Comparison of ENCODE assay signal across 13 cellular contexts in genomic region chr19:4279530-4280422, GRCh38. TPM values are rescaled to one million over a fixed set of nuclear protein-coding genes. Genes with fewer than 3 reads are reported as not detected.
DNase-seq lines count a peak whose midpoint lies in the region; ATAC-seq and TF ChIP-seq lines count a peak whose summit lies in the region.
"Had no signal": no experiment of that assay in that cellular context is flagged by ENCODE, and none has a peak within 500 bp of the region (broad histone marks: within the 10 kb centered on the region; RNA-seq: fewer than 3 reads in every experiment).

No MANE protein-coding gene starts in this region.

- DNase-seq in BE2C (no peak), endodermal cell (no peak), tibial artery (no peak), posterior vena cava (ENCODE audit: low spot score) (no peak), HuH-7 (ENCODE audit: low spot score) (no peak)
- DNase-seq: activated CD4-positive, alpha-beta T cell treated with anti-CD3 and anti-CD28 coated beads, Interleukin-2, amount 10 ng/mL, durations not matched to agents 7 days and 5 days; DMS53; OCI-M1 had no signal

- H3K9me3 ChIP-seq in BE2C (no peaks in the 10 kb centered on the region), HUES64 (ENCODE audit: insufficient read depth, low read depth, low read length) (no peaks in the 10 kb centered on the region), endodermal cell (ENCODE audit: control insufficient read depth, low read length) (no peaks in the 10 kb centered on the region), neuron (ENCODE audit: low read length) (no peaks in the 10 kb centered on the region), tibial artery (no peaks in the 10 kb centered on the region)
- H3K9me3 ChIP-seq: upper lobe of left lung had no signal

- H3K4me3 Mint-ChIP-seq in endodermal cell = peak overlapping the region; percentile 63
- H3K4me3 Mint-ChIP-seq: activated CD4-positive, alpha-beta T cell treated with anti-CD3 and anti-CD28 coated beads, Interleukin-2, amount 10 ng/mL, durations not matched to agents 7 days and 5 days had no signal

- TF ChIP-seq CTCF in BE2C (IDR thresholded peaks at IDR 0.05; ENCODE audit: low read depth, low read length) (peak; percentile 11; the same call in 1 of the 2 replicates), endodermal cell (conservative IDR thresholded peaks at IDR 0.05) (no peak), tibial artery (IDR thresholded peaks at IDR 0.05) (no peak)

- intact Hi-C loops in tibial artery (cut with DNase I; ENCODE audit: low total_unique reads) = no loop called here
- intact Hi-C loops in posterior vena cava (cut with DNase I) = no loop called here

- H3K27ac ChIP-seq in HUES64 (ENCODE audit: low read depth, low read length) (no peak overlapping the region), endodermal cell (ENCODE audit: low read depth, low read length) (no peak overlapping the region), tibial artery (no peak overlapping the region)
- H3K27ac ChIP-seq: KMS-11, upper lobe of left lung had no signal

- no peaks in the 10 kb centered on the region for H3K36me3 Mint-ChIP-seq in endodermal cell (ENCODE audit: low read depth)

- H3K27me3 ChIP-seq in BE2C (no peaks in the 10 kb centered on the region), HUES64 (ENCODE audit: insufficient read depth, low read length) (peaks cover 47% of the 10 kb centered on the region), endodermal cell (ENCODE audit: control insufficient read depth, insufficient read depth, low read length, poor library complexity, severe bottlenecking) (peaks cover 42% of the 10 kb centered on the region), neuron (ENCODE audit: insufficient read depth, low read length) (no peaks in the 10 kb centered on the region), tibial artery (peaks cover 0 to 76% of the 10 kb centered on the region in 2 donors)

- peak overlapping the region; percentile 44 for H2AFZ ChIP-seq in neuron (ENCODE audit: low read depth, low read length)

- WGBS in HUES64 = 4% methylated on average over 71 of the region's 71 CpGs
- WGBS in endodermal cell (ENCODE audit: insufficient coverage in 1 of 2, insufficient read length in 1 of 2), 2 experiments = 6 to 7% methylated on average over 27 to 71 of the region's 71 CpGs

- peak overlapping the region; percentile 91 for H3K4me3 ChIP-seq in BE2C (ENCODE audit: low read depth, low read length)
- peak overlapping the region; percentile 69 for H3K4me3 ChIP-seq in HUES64 (ENCODE audit: low read length)
- H3K4me3 ChIP-seq in endodermal cell (ENCODE audit: low read length) = peak overlapping the region; percentile 71
- H3K4me3 ChIP-seq in neuron (ENCODE audit: low read length) = peak overlapping the region; percentile 87
- peak overlapping the region in 1 of 2 donors; percentile 9 for H3K4me3 ChIP-seq in tibial artery

- H3K4me1 ChIP-seq in BE2C = peaks cover 8% of the 10 kb centered on the region
- peaks cover 2% of the 10 kb centered on the region; the same call in 1 of the 2 replicates for H3K4me1 ChIP-seq in HUES64 (ENCODE audit: insufficient read depth, low read length)
- H3K4me1 ChIP-seq in endodermal cell (ENCODE audit: control insufficient read depth, insufficient read depth, low read length) = no peaks in the 10 kb centered on the region
- peaks cover 32% of the 10 kb centered on the region for H3K4me1 ChIP-seq in neuron (ENCODE audit: insufficient read depth, low read length)
- peaks cover 0 to 18% (median 11%) of the 10 kb centered on the region in 4 donors for H3K4me1 ChIP-seq in tibial artery

- peaks cover 2% of the 10 kb centered on the region for H3K4me1 Mint-ChIP-seq in endodermal cell

- ATAC-seq in GM18907 (IDR thresholded peaks at IDR 0.05; ENCODE audit: unreplicated experiment) = no peak

- H3K27me3 Mint-ChIP-seq in endodermal cell (ENCODE audit: insufficient read depth) = peaks cover 52% of the 10 kb centered on the region

- H3K36me3 ChIP-seq in BE2C (peaks cover 39% of the 10 kb centered on the region), HUES64 (ENCODE audit: insufficient read depth, low read length) (no peaks in the 10 kb centered on the region), endodermal cell (ENCODE audit: control insufficient read depth, insufficient read depth, low read length) (no peaks in the 10 kb centered on the region), neuron (ENCODE audit: insufficient read depth, low read length) (peaks cover 18% of the 10 kb centered on the region), tibial artery (no peaks in the 10 kb centered on the region)
- H3K36me3 ChIP-seq: upper lobe of left lung had no signal

- no peaks in the 10 kb centered on the region for H3K9me3 Mint-ChIP-seq in endodermal cell
- H3K9me3 Mint-ChIP-seq: activated CD4-positive, alpha-beta T cell treated with anti-CD3 and anti-CD28 coated beads, Interleukin-2, amount 10 ng/mL, durations not matched to agents 7 days and 5 days had no signal

- H3K9ac ChIP-seq in HUES64 (ENCODE audit: low read depth, low read length) (peak overlapping the region; percentile 31; the same call in 1 of the 2 replicates), endodermal cell (ENCODE audit: extremely low read depth, low read length, poor library complexity, severe bottlenecking) (peak overlapping the region; percentile 15)
- H3K9ac ChIP-seq: KMS-11 had no signal

- H3K27ac Mint-ChIP-seq in endodermal cell = no peak overlapping the region
- H3K27ac Mint-ChIP-seq: activated CD4-positive, alpha-beta T cell treated with anti-CD3 and anti-CD28 coated beads, Interleukin-2, amount 10 ng/mL, durations not matched to agents 7 days and 5 days had no signal

RNA-seq across cellular contexts. Expression of gene SHD, which starts 0.7 kb away (rescaled TPM):
- polyA plus RNA-seq in BE2C (2012; ENCODE audit: insufficient read depth, insufficient read length, low read depth) = 431 TPM
- polyA plus RNA-seq in HUES64 (2013, experiment 1 of 2) = 1.1 TPM
- polyA plus RNA-seq in HUES64 (2013, experiment 2 of 2) = 3.2 TPM
- total RNA-seq in endodermal cell (1 to 10 TPM; 2.8 to 6.6 TPM), posterior vena cava (not detected)
- polyA plus RNA-seq in endodermal cell (2013, experiment 1 of 2) = 10.1 TPM
- 9.9 TPM for polyA plus RNA-seq in endodermal cell (2013, experiment 2 of 2)
- total RNA-seq: activated CD4-positive, alpha-beta T cell treated with anti-CD3 and anti-CD28 coated beads, Interleukin-2, amount 10 ng/mL, durations not matched to agents 7 days and 5 days had no signal

RNA-seq across cellular contexts. Expression of gene TMIGD2, which starts 22.4 kb away (rescaled TPM):
- polyA plus RNA-seq in BE2C (2012; ENCODE audit: insufficient read depth, insufficient read length, low read depth) = 4.5 TPM
- 0.25 TPM for polyA plus RNA-seq in HUES64 (2013, experiment 1 of 2)
- polyA plus RNA-seq in HUES64 (2013, experiment 2 of 2) = 0.95 TPM
- total RNA-seq in endodermal cell (under 1 TPM; 0.58 to 0.70 TPM), posterior vena cava (under 1 TPM in 1 of 2 donors, not detected in 1; 0.38 TPM)
- 0.93 TPM for polyA plus RNA-seq in endodermal cell (2013, experiment 1 of 2)
- 0.87 TPM for polyA plus RNA-seq in endodermal cell (2013, experiment 2 of 2)

RNA-seq across cellular contexts. Expression of gene FSD1, which starts 24.6 kb away (rescaled TPM):
- polyA plus RNA-seq in BE2C (2012; ENCODE audit: insufficient read depth, insufficient read length, low read depth) = 152 TPM
- polyA plus RNA-seq in HUES64 (2013, experiment 1 of 2) = 42.7 TPM
- 44.6 TPM for polyA plus RNA-seq in HUES64 (2013, experiment 2 of 2)
- total RNA-seq in endodermal cell (10 to 100 TPM; 33.3 to 37.9 TPM), posterior vena cava (not detected)
- 66.1 TPM for polyA plus RNA-seq in endodermal cell (2013, experiment 1 of 2)
- polyA plus RNA-seq in endodermal cell (2013, experiment 2 of 2) = 53.5 TPM

RNA-seq across cellular contexts. Expression of gene YJU2, which starts 32.9 kb away (rescaled TPM):
- polyA plus RNA-seq in BE2C (2012; ENCODE audit: insufficient read depth, insufficient read length, low read depth) = 146 TPM
- 26.0 TPM for polyA plus RNA-seq in HUES64 (2013, experiment 1 of 2)
- polyA plus RNA-seq in HUES64 (2013, experiment 2 of 2) = 26.5 TPM
- total RNA-seq in endodermal cell = 10 to 100 TPM; 15.8 to 16.4 TPM
- polyA plus RNA-seq in endodermal cell (2013, experiment 1 of 2) = 19.3 TPM
- polyA plus RNA-seq in endodermal cell (2013, experiment 2 of 2) = 19.0 TPM
- total RNA-seq in posterior vena cava = 10 to 100 TPM; 12.3 to 12.8 TPM

RNA-seq across cellular contexts. Expression of gene EBI3, which starts 50.5 kb away (rescaled TPM):
- not detected for polyA plus RNA-seq in BE2C (2012; ENCODE audit: insufficient read depth, insufficient read length, low read depth)
- polyA plus RNA-seq in HUES64 (2013, experiment 1 of 2) = 0.80 TPM
- 1.5 TPM for polyA plus RNA-seq in HUES64 (2013, experiment 2 of 2)
- not detected for total RNA-seq in endodermal cell
- 0.25 TPM for polyA plus RNA-seq in endodermal cell (2013, experiment 1 of 2)
- polyA plus RNA-seq in endodermal cell (2013, experiment 2 of 2) = 0.54 TPM
- 1 to 10 TPM; 2.0 to 4.6 TPM for total RNA-seq in posterior vena cava

Comparison
In these comparisons a context has a peak if more than half of its experiments do, and no peak if none do; other contexts are left out.
1. RNA of gene FSD1, which starts 24.6 kb away (total RNA-seq): 33.3 to 37.9 TPM in endodermal cell; not detected in posterior vena cava; every median in the first group is over 10 times any median in the second.